In genomic region chr3:47791193-47791855, GRCh38 we compare ENCODE assay signal across 20 cellular contexts.
"Had no signal": no experiment of that assay in that cellular context is flagged by ENCODE, and none has a peak within 500 bp of the region (broad histone marks: within the 10 kb centered on the region; RNA-seq: fewer than 3 reads in every experiment).

No MANE protein-coding gene starts in this region.

- H3K79me2 ChIP-seq: parathyroid adenoma had no signal

- H3K27ac ChIP-seq: brain microvascular endothelial cell, esophagus muscularis mucosa, foreskin keratinocyte, neutrophil, parathyroid adenoma, thyroid gland had no signal

- H3K4me3 ChIP-seq: esophagus muscularis mucosa, thyroid gland had no signal

- ATAC-seq: foreskin keratinocyte; left ventricle myocardium superior; naive thymus-derived CD8-positive, alpha-beta T cell; stimulated activated memory B cell treated with anti-CD40 and anti-IgM and Interleukin-4, amounts not matched to agents 10 μg/mL and 1 μg/mL and 100 μg/mL, for 72 hours had no signal

- H3K36me3 ChIP-seq: brain microvascular endothelial cell, esophagus muscularis mucosa, neutrophil, thyroid gland had no signal

- H3K9me3 ChIP-seq: esophagus muscularis mucosa, neutrophil, thyroid gland had no signal

- H2AFZ ChIP-seq: parathyroid adenoma had no signal

- H3K27me3 ChIP-seq: brain microvascular endothelial cell, esophagus muscularis mucosa, foreskin keratinocyte, neutrophil, thyroid gland had no signal

- H3K9ac ChIP-seq: parathyroid adenoma had no signal

- DNase-seq: activated CD4-positive, alpha-beta T cell treated with anti-CD3 and anti-CD28 coated beads, Interleukin-2, amount 10 ng/mL, durations not matched to agents 7 days and 5 days; activated CD8-positive, alpha-beta memory T cell treated with anti-CD3 and anti-CD28 coated beads, Interleukin-2, amount 50 U/mL, for 48 hours; activated gamma-delta T cell treated with Interleukin-2 at 50 U/mL for 16 hours; activated naive CD8-positive, alpha-beta T cell treated with anti-CD3 and anti-CD28 coated beads, Interleukin-2, amount 10 ng/mL, durations not matched to agents 7 days and 5 days; anterior cingulate cortex; brain microvascular endothelial cell; cortex of kidney; effector CD4-positive, alpha-beta T cell; foreskin keratinocyte; kidney glomerular epithelial cell; left ventricle myocardium superior; mesenchymal stem cell; naive thymus-derived CD8-positive, alpha-beta T cell; retina; stimulated activated CD4-positive, alpha-beta T cell treated with anti-CD3 and anti-CD28 coated beads, Interleukin-2, amount 100 ng/mL, for 48 hours; thyroid gland had no signal

- H3K4me1 ChIP-seq: foreskin keratinocyte, parathyroid adenoma had no signal
